Comparison of ENCODE assay signal across 15 cellular contexts in genomic region chr11:70729949-70730348, GRCh38.
"Had no signal": no experiment of that assay in that cellular context is flagged by ENCODE, and none has a peak within 500 bp of the region (broad histone marks: within the 10 kb centered on the region; RNA-seq: fewer than 3 reads in every experiment).

No MANE protein-coding gene starts in this region.

- DNase-seq: activated B cell treated with CpG ODN at 0.5 μM for 24 hours; activated CD4-positive, alpha-beta memory T cell treated with anti-CD3 and anti-CD28 coated beads, Interleukin-2, amount 10 ng/mL, durations not matched to agents 7 days and 5 days; activated CD4-positive, alpha-beta T cell treated with anti-CD3 and anti-CD28 coated beads for 48 hours; activated CD8-positive, alpha-beta memory T cell treated with anti-CD3 and anti-CD28 coated beads, Interleukin-2, amount 10 ng/mL, durations not matched to agents 7 days and 5 days; activated naive CD4-positive, alpha-beta T cell treated with Interleukin-2 at 50 U/mL for 16 hours; activated T-cell treated with anti-CD3 and anti-CD28 coated beads, Interleukin-2, amount 50 U/mL, for 1 hour; anterior cingulate cortex; foreskin keratinocyte; islet precursor cell; nephron progenitor cell; occipital lobe; stimulated activated naive CD8-positive, alpha-beta T cell treated with anti-CD3 and anti-CD28 coated beads, Interleukin-15, Interleukin-2, amounts not matched to agents 100 U/mL and 50 U/mL, for 24 hours had no signal

- H3K27ac ChIP-seq: coronary artery, foreskin keratinocyte, hepatocyte, tibial nerve had no signal
